1 cellular context compared by ENCODE assay signal in genomic region chr11:60923326-60923725, GRCh38.
TF ChIP-seq lines count a peak whose summit lies in the region.

No MANE protein-coding gene starts in this region.

TF ChIP-seq in A549, 52 proteins besides CTCF, POLR2A, EP300 and RAD21 (continued from another document):
- TF ChIP-seq REST (IDR thresholded peaks at IDR 0.05) (no peak), EHF (CRISPR knock-in tag; IDR thresholded peaks at IDR 0.05) (no peak)
